18 cellular contexts compared by ENCODE assay signal in genomic region chr20:61686081-61686936, GRCh38.
A peak's percentile ranks its signal among the peaks of the same experiment; 100 is the strongest.
DNase-seq lines count a peak whose midpoint lies in the region; ATAC-seq, FAIRE-seq and TF ChIP-seq lines count a peak whose summit lies in the region.
"Had no signal": no experiment of that assay in that cellular context is flagged by ENCODE, and none has a peak within 500 bp of the region (broad histone marks: within the 10 kb centered on the region; RNA-seq: fewer than 3 reads in every experiment).

No MANE protein-coding gene starts in this region.

- peak; percentile 100 for FAIRE-seq in HTR-8/SVneo (lab: Jason Lieb, UNC)
- no peak for FAIRE-seq in H1 (lab: Jason Lieb, UNC)
- FAIRE-seq: A549 had no signal

- H3K27ac ChIP-seq in H9 (ENCODE audit: insufficient read length, low read depth, low read length): no peak overlapping the region
- H3K27ac ChIP-seq in H1 (ENCODE audit: low read depth, low read length): no peak overlapping the region
- no peak overlapping the region for H3K27ac ChIP-seq in neuronal stem cell (replicated peaks; ENCODE audit: low read length)
- H3K27ac ChIP-seq: A549, HL-60, KMS-11 had no signal

- no peak overlapping the region for H3K4me2 ChIP-seq in H9 (ENCODE audit: insufficient read depth, insufficient read length, low read length)
- H3K4me2 ChIP-seq in H1 (ENCODE audit: insufficient read depth in 1 of 2, low read depth in 2 of 2, low read length in 2 of 2): no peak overlapping the region
- H3K4me2 ChIP-seq in neuronal stem cell (ENCODE audit: insufficient read depth, low read length, poor library complexity, severe bottlenecking): no peak overlapping the region
- H3K4me2 ChIP-seq: A549, GM23338, KMS-11 had no signal

- no peak overlapping the region for H3K23ac ChIP-seq in H9 (ENCODE audit: insufficient read length, low read depth, low read length)
- peak overlapping the region; percentile 94 for H3K23ac ChIP-seq in H1 (ENCODE audit: insufficient read length)
- H3K23ac ChIP-seq in neuronal stem cell (ENCODE audit: low read depth, low read length, poor library complexity): peak overlapping the region; percentile 25

- no peak overlapping the region; a peak in 1 of 5 replicates for H3K4me3 Mint-ChIP-seq in H9
- no peak overlapping the region for H3K4me3 Mint-ChIP-seq in MCF 10A (ENCODE audit: unreplicated experiment)
- H3K4me3 Mint-ChIP-seq: CD14-positive monocyte; CD8-positive, alpha-beta T cell; GM23338; HFFc6 had no signal

- peaks cover 5% of the 10 kb centered on the region for H4K20me1 ChIP-seq in H9 (ENCODE audit: control insufficient read depth, insufficient read depth, insufficient read length)
- peaks cover 0 to 13% of the 10 kb centered on the region in 2 experiments for H4K20me1 ChIP-seq in H1 (replicated peaks in 1 of 2; ENCODE audit: control insufficient read depth in 1 of 2, insufficient read depth in 2 of 2, low read length in 2 of 2)

- no peak for TF ChIP-seq CTCF in H9 (conservative IDR thresholded peaks at IDR 0.05)
- TF ChIP-seq CTCF in H1 (IDR thresholded peaks at IDR 0.05; ENCODE audit: control extremely low read depth in 1 of 3, insufficient read depth in 1 of 3, low read depth in 1 of 3, low read length in 3 of 3): no peak
- no peak for TF ChIP-seq CTCF in MCF 10A (IDR thresholded peaks at IDR 0.05; ENCODE audit: unreplicated experiment)

- H3K4me3 ChIP-seq in H1 (ENCODE audit: extremely low read depth in 1 of 4, insufficient read depth in 2 of 4, low read depth in 3 of 4, low read length in 4 of 4): no peak overlapping the region
- peak overlapping the region in 1 of 2 donors; percentile 47 for H3K4me3 ChIP-seq in neuronal stem cell (ENCODE audit: low read length in 2 of 2)
- H3K4me3 ChIP-seq: A549, GM23338, HAP-1 had no signal

- no peak for TF ChIP-seq RAD21 in H1 (IDR thresholded peaks at IDR 0.05 in 1 of 2, conservative IDR thresholded peaks at IDR 0.05 in 1 of 2; ENCODE audit: low read depth in 2 of 2, low read length in 2 of 2)

- H2BK120ac ChIP-seq in H9 (ENCODE audit: low read depth, low read length, poor library complexity, severe bottlenecking) (no peak overlapping the region), H1 (replicated peaks; ENCODE audit: low read depth, low read length) (peak overlapping the region; percentile 49), neuronal stem cell (ENCODE audit: low read depth, low read length) (no peak overlapping the region)

- H3K14ac ChIP-seq in H9 (ENCODE audit: insufficient read depth, low read length) (no peak overlapping the region), H1 (ENCODE audit: insufficient read length) (no peak overlapping the region), neuronal stem cell (ENCODE audit: low read length) (peak overlapping the region; percentile 73)

- intact Hi-C loops in MCF 10A (cut with micrococcal nuclease): no loop called here

- H3K18ac ChIP-seq in H9 (ENCODE audit: insufficient read length, low read depth, low read length): no peak overlapping the region
- H3K18ac ChIP-seq in H1 (ENCODE audit: extremely low read depth, low read length): no peak overlapping the region
- H3K18ac ChIP-seq in neuronal stem cell (ENCODE audit: low read length): no peak overlapping the region

- H3K27me3 ChIP-seq in H9 (ENCODE audit: insufficient read depth, low read length): peaks cover 5% of the 10 kb centered on the region; the same call in 1 of the 2 replicates
- peaks cover 0 to 8% (median 2%) of the 10 kb centered on the region in 4 experiments; a peak in 5 of 7 replicates for H3K27me3 ChIP-seq in H1 (replicated peaks in 1 of 4; ENCODE audit: control insufficient read depth in 3 of 4, extremely low read depth in 1 of 4, insufficient read depth in 3 of 4, low read length in 3 of 4)
- no peaks in the 10 kb centered on the region for H3K27me3 ChIP-seq in neuronal stem cell (ENCODE audit: control insufficient read depth in 3 of 3, insufficient read depth in 3 of 3, low read depth in 1 of 3, low read length in 3 of 3)

- H3K79me1 ChIP-seq in H9 (ENCODE audit: insufficient read depth, low read depth, low read length, poor library complexity, severe bottlenecking) (no peaks in the 10 kb centered on the region), H1 (ENCODE audit: low read depth, low read length) (no peaks in the 10 kb centered on the region), neuronal stem cell (ENCODE audit: low read depth, low read length) (no peaks in the 10 kb centered on the region)

- H4K8ac ChIP-seq in H9 (replicated peaks; ENCODE audit: insufficient read length, low read depth, low read length): peak overlapping the region; percentile 2
- no peak overlapping the region; the same call in 1 of the 2 replicates for H4K8ac ChIP-seq in H1 (ENCODE audit: extremely low read depth, insufficient read depth, low read length)
- H4K8ac ChIP-seq in neuronal stem cell (ENCODE audit: low read depth, low read length): no peak overlapping the region

- H3K9ac ChIP-seq in H9 (ENCODE audit: extremely low read depth, insufficient read length, low read length) (no peak overlapping the region), H1 (replicated peaks in 1 of 4; ENCODE audit: extremely low read depth in 1 of 4, low read depth in 3 of 4, low read length in 3 of 4) (no peak overlapping the region; a peak in 1 of 7 replicates), neuronal stem cell (ENCODE audit: low read depth, low read length, poor library complexity) (peak overlapping the region; percentile 84)
- H3K9ac ChIP-seq: KMS-11 had no signal

- TF ChIP-seq POLR2A in H1 (IDR thresholded peaks at IDR 0.05; ENCODE audit: control extremely low read depth in 1 of 2, low read depth in 2 of 2, low read length in 2 of 2): no peak

- no peak overlapping the region for H4K5ac ChIP-seq in H9 (ENCODE audit: insufficient read length, low read depth, low read length)
- H4K5ac ChIP-seq in H1 (ENCODE audit: insufficient read length, low read depth, low read length): no peak overlapping the region

- ATAC-seq in HG02970 (IDR thresholded peaks at IDR 0.05; ENCODE audit: low FRiP score, unreplicated experiment): no peak
- ATAC-seq in HG02852 (IDR thresholded peaks at IDR 0.05; ENCODE audit: unreplicated experiment): no peak
- ATAC-seq: A549; CD8-positive, alpha-beta T cell; GM23338 had no signal

- H3K79me2 ChIP-seq in H9 (ENCODE audit: insufficient read depth, low read length) (no peaks in the 10 kb centered on the region), H1 (ENCODE audit: control insufficient read depth in 1 of 2, insufficient read depth in 2 of 2, low read length in 2 of 2) (no peaks in the 10 kb centered on the region)

- H2AK5ac ChIP-seq in H9 (ENCODE audit: insufficient read length, low read length) (no peak overlapping the region), H1 (ENCODE audit: low read depth, low read length) (0 out of 2 replicates have a peak overlapping the region, but pooled peaks have one; percentile 96), neuronal stem cell (ENCODE audit: low read depth, low read length) (no peak overlapping the region)

- peaks cover 0 to 8% of the 10 kb centered on the region in 2 experiments; a peak in 2 of 5 replicates for H3K9me3 Mint-ChIP-seq in H9
- peaks cover 7% of the 10 kb centered on the region for H3K9me3 Mint-ChIP-seq in MCF 10A (ENCODE audit: unreplicated experiment)
- H3K9me3 Mint-ChIP-seq: CD8-positive, alpha-beta T cell; GM23338 had no signal

- H3K27ac Mint-ChIP-seq in H9 (no peak overlapping the region), MCF 10A (ENCODE audit: low read depth, unreplicated experiment) (no peak overlapping the region)
- H3K27ac Mint-ChIP-seq: CD14-positive monocyte; CD8-positive, alpha-beta T cell; GM23338; HFFc6 had no signal

- CTCF ChIA-PET in H1 (lab: Charles Lee; ENCODE audit: partially characterized antibody): interaction anchor here (0.7 kb wide), 1 partner anchor 12 kb away, joined by 3 read pairs; no protein-coding TSS in a partner anchor
- CTCF ChIA-PET in MCF 10A (lab: Yijun Ruan, JAX): no interaction called here

- BruUV-seq in MCF 10A (replicated peaks; lab: Mats Ljungman, UMichigan): no TSS peak

- H2BK20ac ChIP-seq in H9 (ENCODE audit: low read depth, low read length, poor library complexity, severe bottlenecking): no peak overlapping the region
- no peak overlapping the region for H2BK20ac ChIP-seq in H1 (ENCODE audit: low read length)

- H4K91ac ChIP-seq in H9 (ENCODE audit: insufficient read length, low read depth, low read length): no peak overlapping the region
- peak overlapping the region; percentile 72 for H4K91ac ChIP-seq in H1 (replicated peaks; ENCODE audit: insufficient read length, low read length)
- no peak overlapping the region for H4K91ac ChIP-seq in neuronal stem cell (ENCODE audit: low read depth, low read length, poor library complexity)

- H2BK15ac ChIP-seq in H9 (ENCODE audit: low read depth, low read length): no peak overlapping the region
- H2BK15ac ChIP-seq in H1 (ENCODE audit: low read length): peak overlapping the region; percentile 65; the same call in 1 of the 2 replicates
- no peak overlapping the region for H2BK15ac ChIP-seq in neuronal stem cell (ENCODE audit: low read length)

- H3K36me3 Mint-ChIP-seq in H9 (ENCODE audit: insufficient read depth in 1 of 3, low read depth in 3 of 3) (peaks cover 0 to 5% (median 0%) of the 10 kb centered on the region in 3 experiments; a peak in 2 of 7 replicates), MCF 10A (ENCODE audit: insufficient read depth, unreplicated experiment) (no peaks in the 10 kb centered on the region)
- H3K36me3 Mint-ChIP-seq: CD14-positive monocyte; CD8-positive, alpha-beta T cell had no signal

- H3K4me1 ChIP-seq in H9 (ENCODE audit: insufficient read depth, low read length) (no peaks in the 10 kb centered on the region; the same call in 1 of the 2 replicates), H1 (replicated peaks in 1 of 4; ENCODE audit: control insufficient read depth in 3 of 4, insufficient read depth in 4 of 4, low read length in 3 of 4) (0 out of 7 replicates have a peak, but pooled peaks cover 0 to 5% (median 0%) of the 10 kb centered on the region in 4 experiments), neuronal stem cell (ENCODE audit: control insufficient read depth in 2 of 2, insufficient read depth in 1 of 2, low read depth in 1 of 2, low read length in 2 of 2) (peaks cover 0 to 17% of the 10 kb centered on the region in 2 donors)
- H3K4me1 ChIP-seq: A549, Caco-2, HAP-1 had no signal

- no peak for DNase-seq in H9
- DNase-seq in HTR-8/SVneo (ENCODE audit: insufficient read length, low spot score): no peak
- no peak for DNase-seq in H1 (ENCODE audit: low read depth in 1 of 2, low spot score in 2 of 2)
- DNase-seq in neuronal stem cell (ENCODE audit: low spot score): no peak
- no peak for DNase-seq in MCF 10A (ENCODE audit: unreplicated experiment)
- DNase-seq: Caco-2; CD8-positive, alpha-beta T cell; DND-41; GDM1; HFFc6 had no signal

- POLR2A ChIA-PET in H1 (lab: Charles Lee; ENCODE audit: partially characterized antibody) (interaction anchor here (0.9 kb wide), 1 partner anchor 10 kb away, joined by 3 read pairs; no protein-coding TSS in a partner anchor), MCF 10A (lab: Yijun Ruan, JAX) (no interaction called here)

- no peak overlapping the region for H3K4ac ChIP-seq in H9 (ENCODE audit: low read depth, low read length)
- peak overlapping the region; percentile 49 for H3K4ac ChIP-seq in H1 (replicated peaks; ENCODE audit: insufficient read length, low read depth, low read length)
- no peak overlapping the region for H3K4ac ChIP-seq in neuronal stem cell (ENCODE audit: low read length)

- H3K23me2 ChIP-seq in H9 (ENCODE audit: insufficient read length, low read depth, low read length, poor library complexity, severe bottlenecking) (no peaks in the 10 kb centered on the region), H1 (ENCODE audit: low read depth, low read length) (peaks cover 13% of the 10 kb centered on the region)

- H2AFZ ChIP-seq in H9 (ENCODE audit: low read length) (no peak overlapping the region), H1 (ENCODE audit: low read length) (no peak overlapping the region), neuronal stem cell (ENCODE audit: low read length) (no peak overlapping the region)
- H2AFZ ChIP-seq: GM23338 had no signal

- no CpG with 5 or more reads among the region's 38 CpGs for WGBS in H9 (ENCODE audit: extremely low coverage, insufficient read length, low lambda C conversion rate)
- WGBS in H1 (ENCODE audit: extremely low coverage in 1 of 2, insufficient coverage in 1 of 2, insufficient read length in 1 of 2, insufficient replicate concordance in 2 of 2, low coverage in 1 of 2, low lambda C conversion rate in 2 of 2, missing lambda C conversion rate in 1 of 2), 2 experiments: 89% methylated on average over 38 of the region's 38 CpGs; no CpG with 5 or more reads in 1 of the 2 experiments
- WGBS in neuronal stem cell (ENCODE audit: extremely low coverage in 2 of 2, insufficient read length in 2 of 2, insufficient replicate concordance in 1 of 2), 2 donors: no CpG with 5 or more reads among the region's 38 CpGs

- H3K9me3 ChIP-seq in H9 (ENCODE audit: control insufficient read depth, low read depth, low read length) (no peaks in the 10 kb centered on the region), H1 (ENCODE audit: insufficient read depth in 2 of 2, low read depth in 1 of 2, low read length in 1 of 2) (no peaks in the 10 kb centered on the region), neuronal stem cell (replicated peaks in 1 of 2; ENCODE audit: control insufficient read depth in 2 of 2, insufficient read depth in 1 of 2, low read depth in 1 of 2, low read length in 2 of 2) (peaks cover 0 to 4% of the 10 kb centered on the region in 2 donors)
- H3K9me3 ChIP-seq: A549, Caco-2, HAP-1 had no signal

- H3T11ph ChIP-seq in H9 (ENCODE audit: low read length): no peak overlapping the region

- no peak overlapping the region for H2BK5ac ChIP-seq in H9 (ENCODE audit: insufficient read length, low read length)
- peak overlapping the region; percentile 86; the same call in 1 of the 2 replicates for H2BK5ac ChIP-seq in H1 (ENCODE audit: low read depth, low read length)
- no peak overlapping the region for H2BK5ac ChIP-seq in neuronal stem cell (ENCODE audit: low read length)

- H3K4me1 Mint-ChIP-seq in H9: peaks cover 8% of the 10 kb centered on the region in 2 experiments
- H3K4me1 Mint-ChIP-seq in MCF 10A (ENCODE audit: insufficient read depth, unreplicated experiment): peaks cover 25% of the 10 kb centered on the region
- H3K4me1 Mint-ChIP-seq: CD14-positive monocyte had no signal

- H3K36me3 ChIP-seq in H1 (ENCODE audit: control insufficient read depth in 2 of 4, insufficient read depth in 4 of 4, low read length in 3 of 4): no peaks in the 10 kb centered on the region
- no peaks in the 10 kb centered on the region for H3K36me3 ChIP-seq in neuronal stem cell (replicated peaks in 1 of 2; ENCODE audit: control insufficient read depth in 2 of 2, insufficient read depth in 2 of 2, low read length in 2 of 2)
- H3K36me3 ChIP-seq: HAP-1 had no signal

- H2BK12ac ChIP-seq in H9 (ENCODE audit: insufficient read length, low read depth, low read length): no peak overlapping the region
- H2BK12ac ChIP-seq in H1 (ENCODE audit: low read depth, low read length): peak overlapping the region; percentile 71; the same call in 1 of the 2 replicates
- H2BK12ac ChIP-seq in neuronal stem cell (ENCODE audit: low read length): no peak overlapping the region

- no peak for TF ChIP-seq EP300 in H1 (IDR thresholded peaks at IDR 0.05; ENCODE audit: borderline replicate concordance in 1 of 2, low read depth in 2 of 2, low read length in 2 of 2)

- H3K56ac ChIP-seq in H9 (ENCODE audit: insufficient read length, low read depth, low read length) (no peak overlapping the region), H1 (replicated peaks; ENCODE audit: insufficient read length, low read depth, low read length) (no peak overlapping the region)

- peaks cover 85% of the 10 kb centered on the region for H3K27me3 Mint-ChIP-seq in H9 (ENCODE audit: low read depth)
- peaks cover 11% of the 10 kb centered on the region for H3K27me3 Mint-ChIP-seq in MCF 10A (ENCODE audit: insufficient read depth, unreplicated experiment)
